Comparison of ENCODE assay signal across 14 cellular contexts in the genomic region with DNA sequence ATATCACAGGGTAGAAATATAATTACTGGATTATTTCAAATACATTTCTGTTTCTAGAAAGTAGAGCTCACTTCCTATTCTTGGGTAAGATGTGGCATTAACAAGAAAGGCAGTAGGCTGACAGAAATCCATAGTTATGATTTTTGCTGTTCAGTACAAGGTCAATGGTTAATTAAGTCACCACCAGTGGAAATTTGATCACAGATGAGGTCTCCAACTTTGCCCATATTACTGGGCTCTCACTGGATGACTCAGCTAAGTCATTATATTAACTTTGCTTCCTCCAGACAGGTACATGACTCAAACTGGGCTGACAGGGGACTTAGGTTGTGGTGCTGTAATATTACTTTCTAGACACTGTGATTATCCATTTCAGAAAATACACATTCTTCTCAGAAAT.
DNase-seq lines count a peak whose midpoint lies in the region; ATAC-seq and TF ChIP-seq lines count a peak whose summit lies in the region.
"Had no signal": no experiment of that assay in that cellular context is flagged by ENCODE, and none has a peak within 500 bp of the region (broad histone marks: within the 10 kb centered on the region; RNA-seq: fewer than 3 reads in every experiment).

No MANE protein-coding gene starts in this region.

- H3K4me2 ChIP-seq in SK-N-SH (no peak overlapping the region), OCI-LY3 (ENCODE audit: low read length) (peak overlapping the region; percentile 27)

- H3K79me2 ChIP-seq in SK-N-SH (ENCODE audit: insufficient read depth), result no peaks in the 10 kb centered on the region
- no peaks in the 10 kb centered on the region for H3K79me2 ChIP-seq in OCI-LY3 (ENCODE audit: low read length)

- no peaks in the 10 kb centered on the region; a peak in 1 of 4 replicates for H3K4me1 ChIP-seq in SK-N-SH (ENCODE audit: control insufficient read depth in 1 of 2, insufficient read depth in 2 of 2, low read depth in 1 of 2, low read length in 1 of 2)
- H3K4me1 ChIP-seq in OCI-LY3 (ENCODE audit: low read length), result peaks cover 22% of the 10 kb centered on the region
- H3K4me1 ChIP-seq in ovary (ENCODE audit: insufficient read depth), result no peaks in the 10 kb centered on the region
- H3K4me1 ChIP-seq: left ventricle myocardium inferior had no signal

- H3K9me3 ChIP-seq in SK-N-SH, result no peaks in the 10 kb centered on the region
- H3K9me3 ChIP-seq in OCI-LY3 (ENCODE audit: insufficient read depth, low read length), result no peaks in the 10 kb centered on the region
- no peaks in the 10 kb centered on the region for H3K9me3 ChIP-seq in ovary
- H3K9me3 ChIP-seq: left ventricle myocardium inferior, neutrophil had no signal

- DNase-seq in SK-N-SH, result no peak
- DNase-seq in ovary, result no peak
- no peak for DNase-seq in NCI-H1105 (lab: John Stamatoyannopoulos, UW)
- DNase-seq in activated CD4-positive, alpha-beta T cell treated with anti-CD3 and anti-CD28 coated beads, Interleukin-2, amount 50 U/mL, for 4 hours, result no peak
- DNase-seq in islet precursor cell, result no peak
- DNase-seq: activated T-cell treated with anti-CD3 and anti-CD28 coated beads, Interleukin-2, amount 50 U/mL, for 48 hours; DMS153; left ventricle myocardium inferior; NCI-H1694 treated with DMSO at 0.1 percent for 48 hours; stimulated activated naive CD8-positive, alpha-beta T cell treated with anti-CD3 and anti-CD28 coated beads, Interleukin-15, amount 100 ng/mL, for 72 hours had no signal

- intact Hi-C loops in ovary (cut with DNase I), result no loop called here

- no peaks in the 10 kb centered on the region for H3K36me3 ChIP-seq in SK-N-SH (replicated peaks in 1 of 2; ENCODE audit: control insufficient read depth in 1 of 2, insufficient read depth in 2 of 2, low read length in 1 of 2)
- H3K36me3 ChIP-seq in OCI-LY3 (replicated peaks; ENCODE audit: low read depth, low read length), result no peaks in the 10 kb centered on the region
- no peaks in the 10 kb centered on the region for H3K36me3 ChIP-seq in ovary
- H3K36me3 ChIP-seq: left ventricle myocardium inferior, neutrophil had no signal

- no peaks in the 10 kb centered on the region for H3F3A ChIP-seq in SK-N-SH (replicated peaks; ENCODE audit: insufficient read depth)

- CTCF ChIA-PET in SK-N-SH (lab: Yijun Ruan, JAX), result no interaction called here

- TF ChIP-seq CTCF in SK-N-SH (IDR thresholded peaks at IDR 0.05) (no peak), OCI-LY3 (IDR thresholded peaks at IDR 0.05; ENCODE audit: low read depth, low read length) (no peak), ovary (IDR thresholded peaks at IDR 0.05) (no peak)

- no peak for TF ChIP-seq RAD21 in SK-N-SH (IDR thresholded peaks at IDR 0.05; ENCODE audit: low read length)

- POLR2A ChIA-PET in SK-N-SH (lab: Yijun Ruan, JAX), result no interaction called here

- no peak overlapping the region for H2AFZ ChIP-seq in SK-N-SH (ENCODE audit: low read depth)
- no peak overlapping the region for H2AFZ ChIP-seq in OCI-LY3 (ENCODE audit: low read depth, low read length)

- H3K9ac ChIP-seq in SK-N-SH (no peak overlapping the region), OCI-LY3 (ENCODE audit: low read length) (no peak overlapping the region)

- TF ChIP-seq POLR2A in ovary (IDR thresholded peaks at IDR 0.05), result no peak

- H3K4me3 ChIP-seq in SK-N-SH (ENCODE audit: low read depth in 2 of 2, low read length in 1 of 2), result no peak overlapping the region
- H3K4me3 ChIP-seq in OCI-LY3 (ENCODE audit: low read length), result no peak overlapping the region
- no peak overlapping the region for H3K4me3 ChIP-seq in ovary
- H3K4me3 ChIP-seq: left ventricle myocardium inferior had no signal

- H4K20me1 ChIP-seq in SK-N-SH (ENCODE audit: insufficient read depth) (no peaks in the 10 kb centered on the region), OCI-LY3 (ENCODE audit: insufficient read depth, low read length) (peaks cover 3% of the 10 kb centered on the region; the same call in 1 of the 2 replicates)

- no peak overlapping the region for H3K27ac ChIP-seq in SK-N-SH (ENCODE audit: low read depth in 2 of 2, low read length in 1 of 2)
- H3K27ac ChIP-seq in OCI-LY3 (ENCODE audit: low read length), result no peak overlapping the region
- no peak overlapping the region for H3K27ac ChIP-seq in ovary
- H3K27ac ChIP-seq: left ventricle myocardium inferior, neutrophil had no signal

- ATAC-seq in SK-N-SH treated with all-trans-retinoic acid at 6 μM for 48 hours (no peak), HG02973 (IDR thresholded peaks at IDR 0.05; ENCODE audit: unreplicated experiment) (peak; percentile 93)
- ATAC-seq: stimulated activated naive CD8-positive, alpha-beta T cell treated with anti-CD3 and anti-CD28 coated beads, Interleukin-15, amount 100 ng/mL, for 72 hours had no signal

- TF ChIP-seq EP300 in SK-N-SH (IDR thresholded peaks at IDR 0.05; ENCODE audit: borderline replicate concordance in 1 of 2, low read depth in 1 of 2, low read length in 1 of 2) (no peak), ovary (IDR thresholded peaks at IDR 0.05) (no peak)

- H3K27me3 ChIP-seq in SK-N-SH (ENCODE audit: insufficient read depth), result no peaks in the 10 kb centered on the region
- H3K27me3 ChIP-seq in OCI-LY3 (ENCODE audit: low read depth, low read length), result 0 out of 2 replicates have a peak, but pooled peaks cover 3% of the 10 kb centered on the region
- H3K27me3 ChIP-seq in ovary, result no peaks in the 10 kb centered on the region
- H3K27me3 ChIP-seq: neutrophil had no signal

- H3K9me2 ChIP-seq in SK-N-SH, result no peaks in the 10 kb centered on the region

TF ChIP-seq in SK-N-SH treated with all-trans-retinoic acid at 6 μM for 48 hours, 23 proteins besides CTCF, POLR2A, EP300 and RAD21 (continues in another document):
- no peak for TF ChIP-seq ARNTL (CRISPR knock-in tag; IDR thresholded peaks at IDR 0.05; ENCODE audit: borderline replicate concordance, low read depth)
- TF ChIP-seq, protein P1, sequence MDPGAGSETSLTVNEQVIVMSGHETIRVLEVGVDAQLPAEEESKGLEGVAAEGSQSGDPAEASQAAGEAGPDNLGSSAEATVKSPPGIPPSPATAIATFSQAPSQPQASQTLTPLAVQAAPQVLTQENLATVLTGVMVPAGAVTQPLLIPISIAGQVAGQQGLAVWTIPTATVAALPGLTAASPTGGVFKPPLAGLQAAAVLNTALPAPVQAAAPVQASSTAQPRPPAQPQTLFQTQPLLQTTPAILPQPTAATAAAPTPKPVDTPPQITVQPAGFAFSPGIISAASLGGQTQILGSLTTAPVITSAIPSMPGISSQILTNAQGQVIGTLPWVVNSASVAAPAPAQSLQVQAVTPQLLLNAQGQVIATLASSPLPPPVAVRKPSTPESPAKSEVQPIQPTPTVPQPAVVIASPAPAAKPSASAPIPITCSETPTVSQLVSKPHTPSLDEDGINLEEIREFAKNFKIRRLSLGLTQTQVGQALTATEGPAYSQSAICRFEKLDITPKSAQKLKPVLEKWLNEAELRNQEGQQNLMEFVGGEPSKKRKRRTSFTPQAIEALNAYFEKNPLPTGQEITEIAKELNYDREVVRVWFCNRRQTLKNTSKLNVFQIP (CRISPR knock-in tag; IDR thresholded peaks at IDR 0.05; ENCODE audit: borderline replicate concordance, low read depth), result no peak
- no peak for TF ChIP-seq ZNF70 (CRISPR knock-in tag; IDR thresholded peaks at IDR 0.05)

TF ChIP-seq in SK-N-SH, 30 proteins besides CTCF, POLR2A, EP300 and RAD21:
- no peak for TF ChIP-seq PBX3 (IDR thresholded peaks at IDR 0.05)
- no peak for TF ChIP-seq SIN3A (IDR thresholded peaks at IDR 0.05; ENCODE audit: borderline replicate concordance, low read depth, low read length)
- no peak for TF ChIP-seq NFIC (IDR thresholded peaks at IDR 0.05; ENCODE audit: borderline replicate concordance)
- no peak for TF ChIP-seq NRF1 (IDR thresholded peaks at IDR 0.05; ENCODE audit: low read depth, low read length)
- TF ChIP-seq POLR2AphosphoS5 (IDR thresholded peaks at IDR 0.05; ENCODE audit: low read depth, low read length), result no peak
- TF ChIP-seq RXRA (IDR thresholded peaks at IDR 0.05; ENCODE audit: borderline replicate concordance, low read depth), result no peak
- TF ChIP-seq YY1 (IDR thresholded peaks at IDR 0.05; ENCODE audit: low read depth), result no peak
- no peak for TF ChIP-seq GATA2 (CRISPR knock-in tag; IDR thresholded peaks at IDR 0.05)
- no peak for TF ChIP-seq EZH2phosphoT487 (IDR thresholded peaks at IDR 0.05; ENCODE audit: borderline replicate concordance, low read depth)
- no peak for TF ChIP-seq USF1 (IDR thresholded peaks at IDR 0.05; ENCODE audit: borderline replicate concordance, low read depth)
- no peak for TF ChIP-seq SMC3 (IDR thresholded peaks at IDR 0.05; ENCODE audit: low read depth, low read length)
- TF ChIP-seq FOSL2 (IDR thresholded peaks at IDR 0.05; ENCODE audit: borderline replicate concordance, low read depth), result no peak
- TF ChIP-seq RFX5 (IDR thresholded peaks at IDR 0.05; ENCODE audit: low read length), result no peak
- no peak for TF ChIP-seq TCF12 (IDR thresholded peaks at IDR 0.05)
- no peak for TF ChIP-seq MXI1 (IDR thresholded peaks at IDR 0.05; ENCODE audit: low read depth, low read length)
- no peak for TF ChIP-seq JUND (IDR thresholded peaks at IDR 0.05)
- no peak for TF ChIP-seq MEF2A (IDR thresholded peaks at IDR 0.05; ENCODE audit: borderline replicate concordance, low read depth)
TF ChIP-seq in SK-N-SH: peak in this region for 0.
